1 cellular context compared by ENCODE assay signal in genomic region chr10:116838143-116838725, GRCh38.
A peak's percentile ranks its signal among the peaks of the same experiment; 100 is the strongest.
TF ChIP-seq lines count a peak whose summit lies in the region.

No MANE protein-coding gene starts in this region.

TF ChIP-seq in HepG2, 621 proteins besides CTCF, POLR2A, EP300 and RAD21:
- TF ChIP-seq PRDM15 (CRISPR knock-in tag; IDR thresholded peaks at IDR 0.05) = no peak
- no peak for TF ChIP-seq ZNF704 (CRISPR knock-in tag; IDR thresholded peaks at IDR 0.05; ENCODE audit: borderline replicate concordance)
- no peak for TF ChIP-seq TCF7L2 (IDR thresholded peaks at IDR 0.05; ENCODE audit: low read depth, low read length)
- TF ChIP-seq HHEX (CRISPR knock-in tag; IDR thresholded peaks at IDR 0.05) = no peak
- TF ChIP-seq GABPA (IDR thresholded peaks at IDR 0.05; ENCODE audit: low read depth, low read length) = no peak
- TF ChIP-seq GABPA (CRISPR knock-in tag; IDR thresholded peaks at IDR 0.05; ENCODE audit: low read depth) = no peak
- TF ChIP-seq MTERF4 (CRISPR knock-in tag; IDR thresholded peaks at IDR 0.05) = no peak
- no peak for TF ChIP-seq ZNF138 (CRISPR knock-in tag; IDR thresholded peaks at IDR 0.05; ENCODE audit: low read depth)
- peak; percentile 48; the same call in 1 of the 2 replicates for TF ChIP-seq HNF4A (CRISPR knock-in tag; IDR thresholded peaks at IDR 0.05)
- no peak for TF ChIP-seq SPEN (CRISPR knock-in tag; IDR thresholded peaks at IDR 0.05; ENCODE audit: low read depth)
- TF ChIP-seq SRF (IDR thresholded peaks at IDR 0.05; ENCODE audit: low read depth, low read length) = peak; percentile 21; the same call in 1 of the 2 replicates
- no peak for TF ChIP-seq NFE2L2 (IDR thresholded peaks at IDR 0.05; ENCODE audit: low read length)
- no peak for TF ChIP-seq KLF9 (CRISPR knock-in tag; IDR thresholded peaks at IDR 0.05; ENCODE audit: low read depth)
TF ChIP-seq in HepG2: peak in this region for 2.
